ENCODE assay signal across 11 cellular contexts in the genomic region with DNA sequence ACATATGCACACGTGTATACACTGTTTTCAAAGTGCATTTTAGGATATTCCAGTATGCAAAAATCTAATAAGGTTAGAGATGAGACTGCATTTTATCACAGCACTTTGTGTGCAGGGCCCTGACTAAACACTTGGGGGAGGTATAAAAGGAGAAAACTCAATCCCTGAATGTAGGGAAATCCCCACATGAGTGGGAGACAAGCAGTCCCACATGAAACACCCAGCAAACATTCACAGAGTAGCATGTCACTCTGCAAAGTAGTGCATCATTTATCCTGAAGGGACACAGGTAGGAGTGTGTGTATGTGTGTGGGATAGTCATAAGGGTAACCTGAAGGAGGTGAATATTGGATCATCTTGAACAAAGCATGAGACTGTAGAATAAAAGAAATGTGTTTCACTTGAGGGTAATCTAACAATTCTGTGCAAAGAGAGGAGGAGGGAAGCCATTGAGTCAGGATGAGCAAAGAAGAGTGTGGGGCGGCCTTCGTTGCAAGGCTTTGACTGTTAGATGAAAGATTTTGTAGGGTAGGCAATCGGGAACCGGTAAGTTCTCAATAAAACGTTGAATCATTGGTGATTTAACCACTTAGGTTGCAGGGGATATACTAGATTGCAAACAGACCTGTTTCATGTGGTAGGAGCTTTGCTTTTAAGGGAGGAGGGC. TPM values are rescaled to one million over a fixed set of nuclear protein-coding genes. Genes with fewer than 3 reads are reported as not detected.
A peak's percentile ranks its signal among the peaks of the same experiment; 100 is the strongest.
DNase-seq lines count a peak whose midpoint lies in the region; ATAC-seq and TF ChIP-seq lines count a peak whose summit lies in the region.
"Had no signal": no experiment of that assay in that cellular context is flagged by ENCODE, and none has a peak within 500 bp of the region (broad histone marks: within the 10 kb centered on the region; RNA-seq: fewer than 3 reads in every experiment).

No MANE protein-coding gene starts in this region.

- no peak overlapping the region for H3K4me2 ChIP-seq in Loucy (ENCODE audit: low read depth, low read length, poor library complexity, severe bottlenecking)

- H3K27me3 Mint-ChIP-seq in chondrocyte (ENCODE audit: low read depth) (no peaks in the 10 kb centered on the region), mesothelial cell of epicardium (ENCODE audit: low read depth) (no peaks in the 10 kb centered on the region)
- H3K27me3 Mint-ChIP-seq: naive B cell; stimulated activated naive B cell treated with anti-CD40 and anti-IgM and Interleukin-4, amounts not matched to agents 10 μg/mL and 1 μg/mL and 100 μg/mL, for 72 hours had no signal

- H3K36me3 ChIP-seq in Loucy (ENCODE audit: insufficient read depth, low read length), result no peaks in the 10 kb centered on the region
- no peaks in the 10 kb centered on the region for H3K36me3 ChIP-seq in sigmoid colon

- H3K9me3 ChIP-seq in Loucy (ENCODE audit: insufficient read depth, low read depth, low read length) (no peaks in the 10 kb centered on the region), sigmoid colon (no peaks in the 10 kb centered on the region)

- H3K4me1 ChIP-seq in Loucy (ENCODE audit: insufficient read depth, low read length, poor library complexity, severe bottlenecking) (peaks cover 25% of the 10 kb centered on the region), sigmoid colon (peaks cover 0 to 42% (median 37%) of the 10 kb centered on the region in 4 donors)

- peak overlapping the region in 3 of 4 donors; percentile 46 to 91 (median 90) for H3K27ac ChIP-seq in sigmoid colon

- H3K4me3 Mint-ChIP-seq in chondrocyte (ENCODE audit: unreplicated experiment) (no peak overlapping the region), mesothelial cell of epicardium (no peak overlapping the region)
- H3K4me3 Mint-ChIP-seq: naive B cell; stimulated activated naive B cell treated with anti-CD40 and anti-IgM and Interleukin-4, amounts not matched to agents 10 μg/mL and 1 μg/mL and 100 μg/mL, for 72 hours had no signal

- H2AFZ ChIP-seq in Loucy (ENCODE audit: low read length), result no peak overlapping the region

- no peaks in the 10 kb centered on the region for H3K9me3 Mint-ChIP-seq in chondrocyte (ENCODE audit: low read depth)
- H3K9me3 Mint-ChIP-seq in mesothelial cell of epicardium, result no peaks in the 10 kb centered on the region
- H3K9me3 Mint-ChIP-seq: naive B cell; stimulated activated naive B cell treated with anti-CD40 and anti-IgM and Interleukin-4, amounts not matched to agents 10 μg/mL and 1 μg/mL and 100 μg/mL, for 72 hours had no signal

- H3K27ac Mint-ChIP-seq in chondrocyte (ENCODE audit: unreplicated experiment), result no peak overlapping the region
- H3K27ac Mint-ChIP-seq in mesothelial cell of epicardium, result no peak overlapping the region
- H3K27ac Mint-ChIP-seq: naive B cell; stimulated activated naive B cell treated with anti-CD40 and anti-IgM and Interleukin-4, amounts not matched to agents 10 μg/mL and 1 μg/mL and 100 μg/mL, for 72 hours had no signal

- 83% methylated on average over 6 of the region's 6 CpGs for WGBS in sigmoid colon, 2 donors

- H3K27me3 ChIP-seq in Loucy (ENCODE audit: insufficient read depth, low read length, poor library complexity, severe bottlenecking), result no peaks in the 10 kb centered on the region
- H3K27me3 ChIP-seq in sigmoid colon, result no peaks in the 10 kb centered on the region

- H3K4me3 ChIP-seq in Loucy (ENCODE audit: low read length, poor library complexity, severe bottlenecking) (no peak overlapping the region), sigmoid colon (no peak overlapping the region)

- H4K20me1 ChIP-seq in Loucy (ENCODE audit: insufficient read depth, low read length, poor library complexity, severe bottlenecking), result no peaks in the 10 kb centered on the region

- no peak overlapping the region for H3K9ac ChIP-seq in Loucy (ENCODE audit: low read depth, low read length, poor library complexity, severe bottlenecking)

- no peaks in the 10 kb centered on the region for H3K36me3 Mint-ChIP-seq in chondrocyte (ENCODE audit: low read depth)
- no peaks in the 10 kb centered on the region for H3K36me3 Mint-ChIP-seq in mesothelial cell of epicardium
- H3K36me3 Mint-ChIP-seq: naive B cell had no signal

- no peaks in the 10 kb centered on the region for H3K9me2 ChIP-seq in Loucy (replicated peaks; ENCODE audit: low read depth, low read length)

- TF ChIP-seq EP300 in sigmoid colon (IDR thresholded peaks at IDR 0.05), result no peak

- intact Hi-C loops in sigmoid colon (cut with DNase I), result no loop called here

- TF ChIP-seq POLR2A in sigmoid colon (IDR thresholded peaks at IDR 0.05), result no peak

- no peaks in the 10 kb centered on the region for H3K79me2 ChIP-seq in Loucy (ENCODE audit: insufficient read depth, low read length)

- DNase-seq in activated CD8-positive, alpha-beta memory T cell treated with anti-CD3 and anti-CD28 coated beads for 24 hours, result peak; percentile 54
- DNase-seq in activated CD8-positive, alpha-beta memory T cell treated with anti-CD3 and anti-CD28 coated beads, Interleukin-2, amount 50 U/mL, for 4 hours, result no peak
- DNase-seq in chondrocyte (ENCODE audit: low spot score), result no peak
- no peak for DNase-seq in sigmoid colon
- DNase-seq in mesothelial cell of epicardium (ENCODE audit: low spot score in 2 of 2, unreplicated experiment in 2 of 2), result no peak
- DNase-seq: naive B cell; NCI-H2029; stimulated activated naive B cell treated with anti-CD40 and anti-IgM and Interleukin-4, amounts not matched to agents 10 μg/mL and 1 μg/mL and 100 μg/mL, for 72 hours had no signal

- ATAC-seq in HG03175 (IDR thresholded peaks at IDR 0.05; ENCODE audit: unreplicated experiment) (no peak), HG03196 (IDR thresholded peaks at IDR 0.05; ENCODE audit: unreplicated experiment) (no peak)

- H3K4me1 Mint-ChIP-seq in chondrocyte (ENCODE audit: low read depth), result peaks cover 23% of the 10 kb centered on the region
- peaks cover 17% of the 10 kb centered on the region for H3K4me1 Mint-ChIP-seq in mesothelial cell of epicardium

- peaks cover 20% of the 10 kb centered on the region for H3F3A ChIP-seq in Loucy (ENCODE audit: low read depth)

- TF ChIP-seq CTCF in Loucy (conservative IDR thresholded peaks at IDR 0.05; ENCODE audit: low read length), result peak; percentile 57
- TF ChIP-seq CTCF in chondrocyte (IDR thresholded peaks at IDR 0.05), result peak; percentile 34
- TF ChIP-seq CTCF in sigmoid colon (IDR thresholded peaks at IDR 0.05), result no peak
- TF ChIP-seq CTCF in mesothelial cell of epicardium (IDR thresholded peaks at IDR 0.05; ENCODE audit: unreplicated experiment), result no peak

RNA-seq across cellular contexts. Expression of a gene that starts 2.9 kb away (rescaled TPM):
- 12.5 to 23.9 TPM (median 15.1 TPM) in 3 replicates for total RNA-seq in chondrocyte
- 10 to 100 TPM; 13.3 to 27.5 (median 21.0) TPM for total RNA-seq in sigmoid colon
- 10 to 100 TPM in 1 of 3 donors, 1 to 10 TPM in 2; 1.4 to 11.3 (median 3.6) TPM for polyA plus RNA-seq in sigmoid colon
- total RNA-seq in mesothelial cell of epicardium, result 56.7 to 62.0 TPM (median 56.9 TPM) in 3 replicates

RNA-seq across cellular contexts. Expression of a gene that starts 20.9 kb away (rescaled TPM):
- total RNA-seq in chondrocyte (0.27 to 0.51 TPM (median 0.46 TPM) in 3 replicates), sigmoid colon (under 1 TPM in 2 of 4 donors, not detected in 2; 0.16 to 0.54 TPM), mesothelial cell of epicardium (0.29 to 0.50 TPM (median 0.40 TPM) in 3 replicates)
- under 1 TPM in 1 of 3 donors, not detected in 2; 0.22 TPM for polyA plus RNA-seq in sigmoid colon

RNA-seq across cellular contexts. Expression of a gene that starts 58.4 kb away (rescaled TPM):
- total RNA-seq in chondrocyte (44.9 to 55.9 TPM (median 47.2 TPM) in 3 replicates), sigmoid colon (10 to 100 TPM; 33.6 to 59.3 (median 48.0) TPM), mesothelial cell of epicardium (65.6 to 72.4 TPM (median 68.1 TPM) in 3 replicates)
- 10 to 100 TPM; 43.8 to 61.0 (median 46.0) TPM for polyA plus RNA-seq in sigmoid colon

Comparison
In these comparisons a context has a peak if more than half of its experiments do, and no peak if none do; other contexts are left out.
1. CTCF ChIP-seq: peak in Loucy (single experiment) and chondrocyte (single experiment); none in sigmoid colon (0 of 4) and mesothelial cell of epicardium (single experiment).